In genomic region chr1:220321758-220322157, GRCh38 we compare ENCODE assay signal across 3 cellular contexts.
TF ChIP-seq lines count a peak whose summit lies in the region.

No MANE protein-coding gene starts in this region.

TF ChIP-seq in A549, 52 proteins besides CTCF, POLR2A, EP300 and RAD21:
- TF ChIP-seq GATA3 (IDR thresholded peaks at IDR 0.05; ENCODE audit: borderline replicate concordance) (no peak), ZFP36 (IDR thresholded peaks at IDR 0.05; ENCODE audit: borderline replicate concordance, partially characterized antibody) (no peak), CHD2 (IDR thresholded peaks at IDR 0.05; ENCODE audit: low read length, partially characterized antibody) (no peak), ZNF302 (CRISPR knock-in tag; IDR thresholded peaks at IDR 0.05) (no peak), POLR2AphosphoS2 (conservative IDR thresholded peaks at IDR 0.05; ENCODE audit: low read length) (no peak), HES2 (IDR thresholded peaks at IDR 0.05) (no peak), MAZ (IDR thresholded peaks at IDR 0.05; ENCODE audit: borderline replicate concordance, low read depth, low read length) (no peak), NPAS2 (CRISPR knock-in tag; IDR thresholded peaks at IDR 0.05; ENCODE audit: borderline replicate concordance) (no peak), BCL3 (IDR thresholded peaks at IDR 0.05) (no peak), REST (IDR thresholded peaks at IDR 0.05) (no peak), ESRRA (IDR thresholded peaks at IDR 0.05; ENCODE audit: borderline replicate concordance, low read length) (no peak), ATOH8 (CRISPR knock-in tag; IDR thresholded peaks at IDR 0.05; ENCODE audit: low read depth) (no peak), HOXB13 (CRISPR knock-in tag; IDR thresholded peaks at IDR 0.05; ENCODE audit: low read depth) (no peak), FOSB (CRISPR knock-in tag; IDR thresholded peaks at IDR 0.05) (no peak)

TF ChIP-seq in HCT116, 20 proteins besides CTCF, POLR2A, EP300 and RAD21:
- TF ChIP-seq EGR1 (IDR thresholded peaks at IDR 0.05; ENCODE audit: low read depth), result no peak
- TF ChIP-seq TCF7L2 (IDR thresholded peaks at IDR 0.05; ENCODE audit: borderline replicate concordance, extremely low read depth, insufficient read depth, insufficient read length), result no peak
- TF ChIP-seq SRF (IDR thresholded peaks at IDR 0.05; ENCODE audit: low read depth), result no peak
- no peak for TF ChIP-seq ELF1 (IDR thresholded peaks at IDR 0.05; ENCODE audit: borderline replicate concordance, low read depth)
- no peak for TF ChIP-seq EZH2 (IDR thresholded peaks at IDR 0.05)
- TF ChIP-seq ATF3 (IDR thresholded peaks at IDR 0.05), result no peak
- no peak for TF ChIP-seq YY1 (IDR thresholded peaks at IDR 0.05; ENCODE audit: extremely low read depth, insufficient replicate concordance, low read depth, low read length)

TF ChIP-seq in K562, 482 proteins besides CTCF, POLR2A, EP300 and RAD21:
- TF ChIP-seq USF2 (CRISPR knock-in tag; IDR thresholded peaks at IDR 0.05) (no peak), ETS1 (conservative IDR thresholded peaks at IDR 0.05; ENCODE audit: control insufficient read depth, low read depth, low read length) (no peak), RFX5 (IDR thresholded peaks at IDR 0.05; ENCODE audit: low read depth, low read length) (no peak), NCOA1 (IDR thresholded peaks at IDR 0.05; ENCODE audit: low read depth) (no peak), KDM2B (CRISPR knock-in tag; IDR thresholded peaks at IDR 0.05) (no peak), ZMIZ1 (IDR thresholded peaks at IDR 0.05; ENCODE audit: low read depth in 2 of 2, low read length in 2 of 2) (no peak), GATA2 (CRISPR knock-in tag; IDR thresholded peaks at IDR 0.05) (no peak), ZKSCAN8 (CRISPR knock-in tag; IDR thresholded peaks at IDR 0.05) (no peak), SLC30A9 (CRISPR knock-in tag; IDR thresholded peaks at IDR 0.05) (no peak), ZC3H11A (IDR thresholded peaks at IDR 0.05; ENCODE audit: low read depth, low read length) (no peak), NCOA2 (IDR thresholded peaks at IDR 0.05; ENCODE audit: partially characterized antibody in 2 of 2) (no peak), MITF (IDR thresholded peaks at IDR 0.05) (no peak), SRSF9 (IDR thresholded peaks at IDR 0.05; ENCODE audit: borderline replicate concordance, low read depth, low read length) (no peak), E2F5 (CRISPR knock-in tag; IDR thresholded peaks at IDR 0.05) (no peak), E4F1 (CRISPR knock-in tag; IDR thresholded peaks at IDR 0.05; ENCODE audit: borderline replicate concordance) (no peak), ZSCAN32 (CRISPR knock-in tag; IDR thresholded peaks at IDR 0.05) (no peak)
